19 cellular contexts compared by ENCODE assay signal in genomic region chr16:67446968-67447507, GRCh38. TPM values are rescaled to one million over a fixed set of nuclear protein-coding genes. Genes with fewer than 3 reads are reported as not detected.
DNase-seq lines count a peak whose midpoint lies in the region; ATAC-seq and TF ChIP-seq lines count a peak whose summit lies in the region.
"Had no signal": no experiment of that assay in that cellular context is flagged by ENCODE, and none has a peak within 500 bp of the region (broad histone marks: within the 10 kb centered on the region; RNA-seq: fewer than 3 reads in every experiment).

No MANE protein-coding gene starts in this region.

- H3K4me1 Mint-ChIP-seq in activated naive CD8-positive, alpha-beta T cell treated with anti-CD3 and anti-CD28 coated beads, Interleukin-2, amount 10 ng/mL, durations not matched to agents 7 days and 5 days: peaks cover under 1% of the 10 kb centered on the region
- H3K4me1 Mint-ChIP-seq in activated naive CD8-positive, alpha-beta T cell treated with anti-CD3 and anti-CD28 coated beads for 36 hours: no peaks in the 10 kb centered on the region
- H3K4me1 Mint-ChIP-seq in effector memory CD8-positive, alpha-beta T cell (ENCODE audit: low read depth in 2 of 2): peaks cover 14 to 32% of the 10 kb centered on the region in 2 donors
- H3K4me1 Mint-ChIP-seq in neural progenitor cell: peaks cover 11% of the 10 kb centered on the region
- H3K4me1 Mint-ChIP-seq in type B pancreatic cell (ENCODE audit: unreplicated experiment): peaks cover 7% of the 10 kb centered on the region

- peaks cover 6% of the 10 kb centered on the region for H3K36me3 Mint-ChIP-seq in activated naive CD8-positive, alpha-beta T cell treated with anti-CD3 and anti-CD28 coated beads, Interleukin-2, amount 10 ng/mL, durations not matched to agents 7 days and 5 days
- H3K36me3 Mint-ChIP-seq in activated naive CD8-positive, alpha-beta T cell treated with anti-CD3 and anti-CD28 coated beads for 36 hours: no peaks in the 10 kb centered on the region
- peaks cover 29% of the 10 kb centered on the region for H3K36me3 Mint-ChIP-seq in effector memory CD8-positive, alpha-beta T cell (ENCODE audit: insufficient read depth)
- H3K36me3 Mint-ChIP-seq in neural progenitor cell (peaks cover 10% of the 10 kb centered on the region), type B pancreatic cell (peaks cover 5% of the 10 kb centered on the region)
- H3K36me3 Mint-ChIP-seq: activated naive CD8-positive, alpha-beta T cell had no signal

- H3K4me3 ChIP-seq in neural progenitor cell (no peak overlapping the region), dorsolateral prefrontal cortex (no peak overlapping the region)
- H3K4me3 ChIP-seq: BLaER1 treated with 17β-estradiol and CSF1 and Interleukin-3, amounts not matched to agents 10 nM and 100 nM; right atrium auricular region; SK-N-MC; tibial nerve had no signal

- H3K9me3 ChIP-seq in neural progenitor cell (ENCODE audit: low read depth): no peaks in the 10 kb centered on the region
- H3K9me3 ChIP-seq: BLaER1 treated with 17β-estradiol and CSF1 and Interleukin-3, amounts not matched to agents 10 nM and 100 nM; right atrium auricular region; tibial nerve had no signal

- no peak overlapping the region for H3K27ac ChIP-seq in neural progenitor cell
- H3K27ac ChIP-seq in dorsolateral prefrontal cortex: peak overlapping the region in 6 of 59 donors; percentile 15 to 84 (median 33)
- H3K27ac ChIP-seq: BLaER1 treated with 17β-estradiol and CSF1 and Interleukin-3, amounts not matched to agents 10 nM and 100 nM; SK-N-MC had no signal

- H3K27me3 Mint-ChIP-seq in activated naive CD8-positive, alpha-beta T cell treated with anti-CD3 and anti-CD28 coated beads, Interleukin-2, amount 10 ng/mL, durations not matched to agents 7 days and 5 days: no peaks in the 10 kb centered on the region
- H3K27me3 Mint-ChIP-seq in activated naive CD8-positive, alpha-beta T cell treated with anti-CD3 and anti-CD28 coated beads for 36 hours: no peaks in the 10 kb centered on the region
- H3K27me3 Mint-ChIP-seq in effector memory CD8-positive, alpha-beta T cell: no peaks in the 10 kb centered on the region
- no peaks in the 10 kb centered on the region for H3K27me3 Mint-ChIP-seq in neural progenitor cell (ENCODE audit: insufficient read depth, low read depth)
- H3K27me3 Mint-ChIP-seq in type B pancreatic cell: no peaks in the 10 kb centered on the region
- H3K27me3 Mint-ChIP-seq: activated naive CD8-positive, alpha-beta T cell had no signal

- no peaks in the 10 kb centered on the region for H3K36me3 ChIP-seq in neural progenitor cell

- H3K79me2 ChIP-seq in neural progenitor cell (ENCODE audit: low read depth): no peaks in the 10 kb centered on the region

- no peaks in the 10 kb centered on the region for H3F3A ChIP-seq in neural progenitor cell (ENCODE audit: low read depth)

- peak overlapping the region; percentile 21 for H3K27ac Mint-ChIP-seq in activated naive CD8-positive, alpha-beta T cell treated with anti-CD3 and anti-CD28 coated beads, Interleukin-2, amount 10 ng/mL, durations not matched to agents 7 days and 5 days
- H3K27ac Mint-ChIP-seq in activated naive CD8-positive, alpha-beta T cell treated with anti-CD3 and anti-CD28 coated beads for 36 hours: no peak overlapping the region
- peak overlapping the region; percentile 53 to 80 for H3K27ac Mint-ChIP-seq in effector memory CD8-positive, alpha-beta T cell
- H3K27ac Mint-ChIP-seq in neural progenitor cell: peak overlapping the region; percentile 57
- peak overlapping the region; percentile 72 for H3K27ac Mint-ChIP-seq in type B pancreatic cell
- H3K27ac Mint-ChIP-seq: activated naive CD8-positive, alpha-beta T cell; endodermal cell had no signal

- H3K9ac ChIP-seq in neural progenitor cell: no peak overlapping the region

- no peak for ATAC-seq in activated naive CD8-positive, alpha-beta T cell treated with anti-CD3 and anti-CD28 coated beads, Interleukin-2, amount 10 ng/mL, durations not matched to agents 7 days and 5 days (ENCODE audit: low read depth)
- no peak for ATAC-seq in effector memory CD8-positive, alpha-beta T cell (replicated peaks)

- no peak overlapping the region for H3K4me2 ChIP-seq in neural progenitor cell
- H3K4me2 ChIP-seq: BLaER1 treated with 17β-estradiol and CSF1 and Interleukin-3, amounts not matched to agents 10 nM and 100 nM had no signal

- DNase-seq in activated naive CD8-positive, alpha-beta T cell treated with anti-CD3 and anti-CD28 coated beads, Interleukin-2, amount 10 ng/mL, durations not matched to agents 7 days and 5 days: no peak
- no peak for DNase-seq in activated naive CD8-positive, alpha-beta T cell treated with anti-CD3 and anti-CD28 coated beads for 36 hours
- DNase-seq in effector memory CD8-positive, alpha-beta T cell: no peak
- no peak for DNase-seq in neural progenitor cell (ENCODE audit: low spot score)
- DNase-seq in type B pancreatic cell (ENCODE audit: extremely low spot score, unreplicated experiment): no peak
- no peak for DNase-seq in GM10266 (ENCODE audit: extremely low spot score)
- DNase-seq in dorsolateral prefrontal cortex: no peak
- DNase-seq in DMS153 treated with DMSO at 0.1 percent for 48 hours (lab: John Stamatoyannopoulos, UW; ENCODE audit: unreplicated experiment): no peak
- DNase-seq: NCI-H2081, T1000 had no signal

- POLR2A ChIA-PET in activated naive CD8-positive, alpha-beta T cell treated with anti-CD3 and anti-CD28 coated beads, Interleukin-2, amount 10 ng/mL, durations not matched to agents 7 days and 5 days (lab: Charles Lee): no interaction called here

- no peaks in the 10 kb centered on the region for H3K9me3 Mint-ChIP-seq in activated naive CD8-positive, alpha-beta T cell treated with anti-CD3 and anti-CD28 coated beads, Interleukin-2, amount 10 ng/mL, durations not matched to agents 7 days and 5 days
- no peaks in the 10 kb centered on the region for H3K9me3 Mint-ChIP-seq in activated naive CD8-positive, alpha-beta T cell treated with anti-CD3 and anti-CD28 coated beads for 36 hours
- H3K9me3 Mint-ChIP-seq in effector memory CD8-positive, alpha-beta T cell: no peaks in the 10 kb centered on the region
- H3K9me3 Mint-ChIP-seq in neural progenitor cell (no peaks in the 10 kb centered on the region), type B pancreatic cell (no peaks in the 10 kb centered on the region)
- H3K9me3 Mint-ChIP-seq: endodermal cell, neural crest cell had no signal

- peaks cover 2% of the 10 kb centered on the region for H3K4me1 ChIP-seq in neural progenitor cell

- H2AFZ ChIP-seq in neural progenitor cell (replicated peaks): no peak overlapping the region

- TF ChIP-seq CTCF in neural progenitor cell (IDR thresholded peaks at IDR 0.05): no peak
- no peak for TF ChIP-seq CTCF in type B pancreatic cell (conservative IDR thresholded peaks at IDR 0.05)
- TF ChIP-seq CTCF in GM10266 (IDR thresholded peaks at IDR 0.05; ENCODE audit: control insufficient read depth, insufficient read depth, low read depth, missing control alignments): no peak
- TF ChIP-seq CTCF in dorsolateral prefrontal cortex (IDR thresholded peaks at IDR 0.05 in 54 of 56, conservative IDR thresholded peaks at IDR 0.05 in 2 of 56; ENCODE audit: low read depth in 1 of 56, partially characterized antibody in 56 of 56): no peak

- H3K27me3 ChIP-seq in neural progenitor cell (no peaks in the 10 kb centered on the region), dorsolateral prefrontal cortex (no peaks in the 10 kb centered on the region)
- H3K27me3 ChIP-seq: BLaER1 treated with 17β-estradiol and CSF1 and Interleukin-3, amounts not matched to agents 10 nM and 100 nM; right atrium auricular region; tibial nerve had no signal

- no peak overlapping the region for H3K4me3 Mint-ChIP-seq in activated naive CD8-positive, alpha-beta T cell treated with anti-CD3 and anti-CD28 coated beads, Interleukin-2, amount 10 ng/mL, durations not matched to agents 7 days and 5 days
- H3K4me3 Mint-ChIP-seq in activated naive CD8-positive, alpha-beta T cell treated with anti-CD3 and anti-CD28 coated beads for 36 hours: no peak overlapping the region
- no peak overlapping the region for H3K4me3 Mint-ChIP-seq in effector memory CD8-positive, alpha-beta T cell
- H3K4me3 Mint-ChIP-seq in neural progenitor cell: no peak overlapping the region
- no peak overlapping the region for H3K4me3 Mint-ChIP-seq in type B pancreatic cell
- H3K4me3 Mint-ChIP-seq: activated naive CD8-positive, alpha-beta T cell; endodermal cell; neural crest cell had no signal

- intact Hi-C loops in dorsolateral prefrontal cortex (cut with DNase I): no loop called here

- peaks cover 8% of the 10 kb centered on the region for H4K20me1 ChIP-seq in neural progenitor cell (ENCODE audit: low read depth)

RNA-seq across cellular contexts. Expression of gene HSD11B2, which starts 16.1 kb away (rescaled TPM):
- total RNA-seq in activated naive CD8-positive, alpha-beta T cell treated with anti-CD3 and anti-CD28 coated beads, Interleukin-2, amount 10 ng/mL, durations not matched to agents 7 days and 5 days: not detected
- 1 to 10 TPM; 2.8 to 3.1 TPM for total RNA-seq in activated naive CD8-positive, alpha-beta T cell treated with anti-CD3 and anti-CD28 coated beads for 36 hours
- total RNA-seq in neural progenitor cell (ENCODE audit: low replicate concordance) (1.6 TPM in 1 of 2 replicates, not detected in the other), type B pancreatic cell (ENCODE audit: low replicate concordance) (5.4 and 8.5 TPM in 2 replicates), dorsolateral prefrontal cortex (10 to 100 TPM in 24 of 120 experiments, 1 to 10 TPM in 89, under 1 TPM in 7; 0.58 to 24.5 (median 6.2) TPM)
- total RNA-seq: fibroblast of villous mesenchyme, right atrium auricular region had no signal

RNA-seq across cellular contexts. Expression of gene ZDHHC1, which starts 30.8 kb away (rescaled TPM):
- total RNA-seq in activated naive CD8-positive, alpha-beta T cell treated with anti-CD3 and anti-CD28 coated beads, Interleukin-2, amount 10 ng/mL, durations not matched to agents 7 days and 5 days: under 1 TPM; 0.36 to 0.40 TPM
- total RNA-seq in activated naive CD8-positive, alpha-beta T cell treated with anti-CD3 and anti-CD28 coated beads for 36 hours: 1 to 10 TPM in 1 of 2 experiments, under 1 TPM in 1; 0.76 to 1.2 TPM
- total RNA-seq in neural progenitor cell (ENCODE audit: low replicate concordance) (1.5 and 2.2 TPM in 2 replicates), type B pancreatic cell (ENCODE audit: low replicate concordance) (10.1 and 11.3 TPM in 2 replicates), dorsolateral prefrontal cortex (10 to 100 TPM in 81 of 120 experiments, 1 to 10 TPM in 39; 5.3 to 22.6 (median 11.7) TPM)

RNA-seq across cellular contexts. Expression of gene ATP6V0D1, which starts 33.9 kb away (rescaled TPM):
- total RNA-seq in activated naive CD8-positive, alpha-beta T cell treated with anti-CD3 and anti-CD28 coated beads, Interleukin-2, amount 10 ng/mL, durations not matched to agents 7 days and 5 days: 10 to 100 TPM; 41.8 to 48.8 TPM
- 10 to 100 TPM; 33.0 to 33.6 TPM for total RNA-seq in activated naive CD8-positive, alpha-beta T cell treated with anti-CD3 and anti-CD28 coated beads for 36 hours
- total RNA-seq in neural progenitor cell (ENCODE audit: low replicate concordance) (29.7 and 42.0 TPM in 2 replicates), type B pancreatic cell (ENCODE audit: low replicate concordance) (73.5 and 94.4 TPM in 2 replicates), dorsolateral prefrontal cortex (100 to 1,000 TPM in 118 of 120 experiments, 10 to 100 TPM in 2; 97.6 to 219 (median 177) TPM)

RNA-seq across cellular contexts. Expression of gene AGRP, which starts 36.3 kb away (rescaled TPM):
- not detected for total RNA-seq in activated naive CD8-positive, alpha-beta T cell treated with anti-CD3 and anti-CD28 coated beads, Interleukin-2, amount 10 ng/mL, durations not matched to agents 7 days and 5 days
- total RNA-seq in activated naive CD8-positive, alpha-beta T cell treated with anti-CD3 and anti-CD28 coated beads for 36 hours: under 1 TPM in 1 of 2 experiments, not detected in 1; 0.40 TPM
- total RNA-seq in neural progenitor cell (ENCODE audit: low replicate concordance): not detected in 2 replicates
- total RNA-seq in type B pancreatic cell (ENCODE audit: low replicate concordance): not detected in 2 replicates
- 1 to 10 TPM in 2 of 120 experiments, under 1 TPM in 10, not detected in 108; 0.52 to 1.1 (median 0.72) TPM for total RNA-seq in dorsolateral prefrontal cortex
- total RNA-seq: endodermal cell, fibroblast of villous mesenchyme, lower leg skin, neural crest cell, right atrium auricular region, tibial nerve had no signal

RNA-seq across cellular contexts. Expression of gene TPPP3, which starts 53.7 kb away (rescaled TPM):
- not detected for total RNA-seq in activated naive CD8-positive, alpha-beta T cell treated with anti-CD3 and anti-CD28 coated beads, Interleukin-2, amount 10 ng/mL, durations not matched to agents 7 days and 5 days
- total RNA-seq in activated naive CD8-positive, alpha-beta T cell treated with anti-CD3 and anti-CD28 coated beads for 36 hours: not detected
- 0.96 TPM in 1 of 2 replicates, not detected in the other for total RNA-seq in neural progenitor cell (ENCODE audit: low replicate concordance)
- total RNA-seq in type B pancreatic cell (ENCODE audit: low replicate concordance): 39.3 and 44.5 TPM in 2 replicates
- 100 to 1,000 TPM in 32 of 120 experiments, 10 to 100 TPM in 88; 25.3 to 256 (median 73.1) TPM for total RNA-seq in dorsolateral prefrontal cortex
